ENCODE assay signal across 8 cellular contexts in the genomic region with DNA sequence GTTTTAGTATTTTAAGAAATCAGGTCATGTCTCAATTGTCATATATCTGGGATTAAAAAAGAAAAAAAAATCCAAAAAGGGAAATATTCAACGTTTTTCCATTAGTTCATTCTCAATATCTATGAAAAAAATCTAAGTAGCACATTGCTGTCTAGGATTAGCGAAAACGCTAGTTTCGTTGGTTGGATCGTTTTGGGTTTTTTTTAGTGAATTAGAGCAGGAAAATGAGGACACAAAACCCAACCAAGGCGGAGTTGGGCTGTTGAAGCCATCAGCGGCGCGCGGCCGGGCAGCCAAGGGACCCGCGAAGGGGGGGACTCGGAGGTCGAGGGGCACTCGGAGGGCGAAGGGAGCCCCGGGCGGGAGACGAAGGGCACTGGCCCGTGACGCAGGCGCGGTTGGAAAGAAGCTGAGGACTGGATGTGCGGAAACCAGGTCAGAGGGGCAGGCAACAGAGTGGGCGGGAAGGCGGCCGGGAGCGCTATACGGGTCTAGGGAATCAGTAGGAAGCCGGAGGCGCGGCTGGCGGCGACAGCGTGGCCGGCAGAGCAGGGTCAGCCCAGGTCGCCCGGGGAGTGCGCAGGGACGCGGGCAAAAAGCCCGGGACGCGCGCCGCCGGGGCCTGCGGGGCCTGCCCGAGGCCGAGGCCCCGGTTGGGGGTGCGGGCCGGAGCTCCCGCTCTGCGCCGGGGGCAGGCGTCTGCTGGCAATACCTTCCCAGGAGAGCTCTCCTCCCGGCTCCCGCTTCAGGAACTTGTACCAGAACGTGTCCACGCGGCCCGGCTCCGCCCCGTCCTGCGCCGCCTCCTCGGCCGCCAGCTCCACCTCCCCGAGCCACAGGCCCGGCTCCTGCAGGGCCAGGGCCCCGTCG. TPM values are rescaled to one million over a fixed set of nuclear protein-coding genes. Genes with fewer than 3 reads are reported as not detected.
DNase-seq lines count a peak whose midpoint lies in the region; ATAC-seq and TF ChIP-seq lines count a peak whose summit lies in the region.

No MANE protein-coding gene starts in this region.

- TF ChIP-seq RAD21 in liver (IDR thresholded peaks at IDR 0.05), result peak; percentile 21 to 53

- H3K9me3 ChIP-seq in BE2C (no peaks in the 10 kb centered on the region; the same call in 1 of the 2 replicates), liver (ENCODE audit: control insufficient read depth in 4 of 4, low read length in 3 of 4) (no peaks in the 10 kb centered on the region)

- DNase-seq in BE2C (peak; percentile 96), NCI-H510A treated with DMSO at 0.1 percent for 48 hours (lab: John Stamatoyannopoulos, UW) (peak; percentile 58), dermis blood vessel endothelial cell (peak; percentile 91)
- peak; percentile 53 for DNase-seq in activated CD4-positive, alpha-beta T cell treated with anti-CD3 and anti-CD28 coated beads, Interleukin-2, amount 50 U/mL, for 1 hour
- peak; percentile 74 for DNase-seq in stimulated activated CD4-positive, alpha-beta T cell treated with anti-CD3 and anti-CD28 coated beads, Interleukin-4, amount 100 ng/mL, for 24 hours

- H3K4me1 ChIP-seq in BE2C, result no peaks in the 10 kb centered on the region; the same call in none of the 2 replicates
- peaks cover 1 to 10% (median 7%) of the 10 kb centered on the region in 4 donors for H3K4me1 ChIP-seq in liver (ENCODE audit: control insufficient read depth in 4 of 4, insufficient read depth in 4 of 4, low read length in 3 of 4)

- H3K27ac ChIP-seq in liver (ENCODE audit: low read depth in 1 of 2, low read length in 2 of 2), result peak overlapping the region; percentile 97 to 98

- TF ChIP-seq CTCF in BE2C (IDR thresholded peaks at IDR 0.05; ENCODE audit: low read depth, low read length) (no peak), liver (IDR thresholded peaks at IDR 0.05; ENCODE audit: low read depth, low read length, missing input control) (no peak)

- ATAC-seq in GM19324 (IDR thresholded peaks at IDR 0.05; ENCODE audit: low FRiP score, unreplicated experiment) (peak; percentile 91), HG03457 (IDR thresholded peaks at IDR 0.05; ENCODE audit: unreplicated experiment) (peak; percentile 76)

- peak overlapping the region; percentile 50 for H3K4me3 ChIP-seq in BE2C (ENCODE audit: low read depth, low read length)
- peak overlapping the region; percentile 48 to 93 (median 83) for H3K4me3 ChIP-seq in liver (ENCODE audit: low read depth in 1 of 3, low read length in 3 of 3)

- under 1% methylated on average over 74 of the region's 74 CpGs for WGBS in liver

- H3K9ac ChIP-seq in liver (ENCODE audit: low read depth in 1 of 2, low read length in 2 of 2), result peak overlapping the region; percentile 59 to 94

- no peaks in the 10 kb centered on the region for H3K36me3 ChIP-seq in BE2C
- no peaks in the 10 kb centered on the region for H3K36me3 ChIP-seq in liver (ENCODE audit: control insufficient read depth in 4 of 4, insufficient read depth in 3 of 4, low read depth in 1 of 4, low read length in 3 of 4)

- no peaks in the 10 kb centered on the region for H3K27me3 ChIP-seq in BE2C
- no peaks in the 10 kb centered on the region for H3K27me3 ChIP-seq in liver (ENCODE audit: control insufficient read depth in 4 of 4, insufficient read depth in 4 of 4, low read length in 3 of 4)

TF ChIP-seq in liver, 16 proteins besides CTCF, POLR2A, EP300 and RAD21:
- TF ChIP-seq, protein P1, sequence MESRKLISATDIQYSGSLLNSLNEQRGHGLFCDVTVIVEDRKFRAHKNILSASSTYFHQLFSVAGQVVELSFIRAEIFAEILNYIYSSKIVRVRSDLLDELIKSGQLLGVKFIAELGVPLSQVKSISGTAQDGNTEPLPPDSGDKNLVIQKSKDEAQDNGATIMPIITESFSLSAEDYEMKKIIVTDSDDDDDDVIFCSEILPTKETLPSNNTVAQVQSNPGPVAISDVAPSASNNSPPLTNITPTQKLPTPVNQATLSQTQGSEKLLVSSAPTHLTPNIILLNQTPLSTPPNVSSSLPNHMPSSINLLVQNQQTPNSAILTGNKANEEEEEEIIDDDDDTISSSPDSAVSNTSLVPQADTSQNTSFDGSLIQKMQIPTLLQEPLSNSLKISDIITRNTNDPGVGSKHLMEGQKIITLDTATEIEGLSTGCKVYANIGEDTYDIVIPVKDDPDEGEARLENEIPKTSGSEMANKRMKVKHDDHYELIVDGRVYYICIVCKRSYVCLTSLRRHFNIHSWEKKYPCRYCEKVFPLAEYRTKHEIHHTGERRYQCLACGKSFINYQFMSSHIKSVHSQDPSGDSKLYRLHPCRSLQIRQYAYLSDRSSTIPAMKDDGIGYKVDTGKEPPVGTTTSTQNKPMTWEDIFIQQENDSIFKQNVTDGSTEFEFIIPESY (IDR thresholded peaks at IDR 0.05), result no peak
- TF ChIP-seq SP1 (IDR thresholded peaks at IDR 0.05) (peak; percentile 73), HNF4G (IDR thresholded peaks at IDR 0.05) (peak; percentile 40), HNF4A (conservative IDR thresholded peaks at IDR 0.05) (peak; percentile 52 to 56), JUND (IDR thresholded peaks at IDR 0.05) (no peak), TAF1 (conservative IDR thresholded peaks at IDR 0.05) (peak; percentile 76), NR2F2 (IDR thresholded peaks at IDR 0.05) (peak; percentile 81), FOXA2 (IDR thresholded peaks at IDR 0.05) (no peak), YY1 (IDR thresholded peaks at IDR 0.05) (peak; percentile 66), RXRA (IDR thresholded peaks at IDR 0.05) (peak; percentile 68 to 79), EGR1 (IDR thresholded peaks at IDR 0.05; ENCODE audit: low read depth in 2 of 2) (peak; percentile 55 to 76), FOXA1 (IDR thresholded peaks at IDR 0.05) (no peak), GABPA (IDR thresholded peaks at IDR 0.05 in 1 of 2, conservative IDR thresholded peaks at IDR 0.05 in 1 of 2) (no peak)
- TF ChIP-seq, protein P2, sequence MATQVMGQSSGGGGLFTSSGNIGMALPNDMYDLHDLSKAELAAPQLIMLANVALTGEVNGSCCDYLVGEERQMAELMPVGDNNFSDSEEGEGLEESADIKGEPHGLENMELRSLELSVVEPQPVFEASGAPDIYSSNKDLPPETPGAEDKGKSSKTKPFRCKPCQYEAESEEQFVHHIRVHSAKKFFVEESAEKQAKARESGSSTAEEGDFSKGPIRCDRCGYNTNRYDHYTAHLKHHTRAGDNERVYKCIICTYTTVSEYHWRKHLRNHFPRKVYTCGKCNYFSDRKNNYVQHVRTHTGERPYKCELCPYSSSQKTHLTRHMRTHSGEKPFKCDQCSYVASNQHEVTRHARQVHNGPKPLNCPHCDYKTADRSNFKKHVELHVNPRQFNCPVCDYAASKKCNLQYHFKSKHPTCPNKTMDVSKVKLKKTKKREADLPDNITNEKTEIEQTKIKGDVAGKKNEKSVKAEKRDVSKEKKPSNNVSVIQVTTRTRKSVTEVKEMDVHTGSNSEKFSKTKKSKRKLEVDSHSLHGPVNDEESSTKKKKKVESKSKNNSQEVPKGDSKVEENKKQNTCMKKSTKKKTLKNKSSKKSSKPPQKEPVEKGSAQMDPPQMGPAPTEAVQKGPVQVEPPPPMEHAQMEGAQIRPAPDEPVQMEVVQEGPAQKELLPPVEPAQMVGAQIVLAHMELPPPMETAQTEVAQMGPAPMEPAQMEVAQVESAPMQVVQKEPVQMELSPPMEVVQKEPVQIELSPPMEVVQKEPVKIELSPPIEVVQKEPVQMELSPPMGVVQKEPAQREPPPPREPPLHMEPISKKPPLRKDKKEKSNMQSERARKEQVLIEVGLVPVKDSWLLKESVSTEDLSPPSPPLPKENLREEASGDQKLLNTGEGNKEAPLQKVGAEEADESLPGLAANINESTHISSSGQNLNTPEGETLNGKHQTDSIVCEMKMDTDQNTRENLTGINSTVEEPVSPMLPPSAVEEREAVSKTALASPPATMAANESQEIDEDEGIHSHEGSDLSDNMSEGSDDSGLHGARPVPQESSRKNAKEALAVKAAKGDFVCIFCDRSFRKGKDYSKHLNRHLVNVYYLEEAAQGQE (IDR thresholded peaks at IDR 0.05), result peak; percentile 76
- TF ChIP-seq, protein P3, sequence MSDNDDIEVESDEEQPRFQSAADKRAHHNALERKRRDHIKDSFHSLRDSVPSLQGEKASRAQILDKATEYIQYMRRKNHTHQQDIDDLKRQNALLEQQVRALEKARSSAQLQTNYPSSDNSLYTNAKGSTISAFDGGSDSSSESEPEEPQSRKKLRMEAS (IDR thresholded peaks at IDR 0.05), result peak; percentile 10
- TF ChIP-seq, protein P4, sequence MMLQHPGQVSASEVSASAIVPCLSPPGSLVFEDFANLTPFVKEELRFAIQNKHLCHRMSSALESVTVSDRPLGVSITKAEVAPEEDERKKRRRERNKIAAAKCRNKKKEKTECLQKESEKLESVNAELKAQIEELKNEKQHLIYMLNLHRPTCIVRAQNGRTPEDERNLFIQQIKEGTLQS (IDR thresholded peaks at IDR 0.05), result no peak

RNA-seq across cellular contexts. Expression of a gene that starts 0.6 kb away (rescaled TPM):
- polyA plus RNA-seq in BE2C (2012; ENCODE audit: insufficient read depth, insufficient read length, low read depth), result 5.3 TPM
- 5.3 and 6.9 TPM in 2 replicates for total RNA-seq in dermis blood vessel endothelial cell
- total RNA-seq in liver, result 10 to 100 TPM in 1 of 2 donors, 1 to 10 TPM in 1; 6.2 to 13.0 TPM
- polyA plus RNA-seq in liver, result 1 to 10 TPM; 3.7 to 4.1 TPM

Comparison
In these comparisons a context has a peak if more than half of its experiments do, and no peak if none do; other contexts are left out.
1. Peak in every context shown above with its lines: DNase-seq, ATAC-seq, H3K4me3 ChIP-seq and H3K27ac ChIP-seq.